Comparison of ENCODE assay signal across 21 cellular contexts in the genomic region with DNA sequence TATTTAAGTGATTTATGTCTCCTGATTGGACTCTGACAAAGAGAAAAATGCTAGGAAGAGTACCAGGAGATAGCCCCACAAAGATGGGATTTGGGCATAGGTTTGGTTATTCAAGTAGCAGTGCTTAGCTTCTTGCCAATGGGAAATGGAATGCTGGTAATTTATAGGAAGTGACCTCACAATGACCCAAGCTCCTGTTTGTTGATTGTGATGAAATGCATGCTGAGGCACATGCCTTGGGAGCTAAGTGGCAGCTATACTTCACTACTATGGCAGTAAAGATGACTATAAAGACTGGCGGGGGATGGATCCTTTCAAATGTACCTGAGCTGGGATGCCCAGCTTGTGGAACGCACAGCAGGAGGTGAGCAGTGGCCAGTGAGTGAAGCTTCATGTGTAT.
A peak's percentile ranks its signal among the peaks of the same experiment; 100 is the strongest.
DNase-seq lines count a peak whose midpoint lies in the region; ATAC-seq and TF ChIP-seq lines count a peak whose summit lies in the region.
"Had no signal": no experiment of that assay in that cellular context is flagged by ENCODE, and none has a peak within 500 bp of the region (broad histone marks: within the 10 kb centered on the region; RNA-seq: fewer than 3 reads in every experiment).

No MANE protein-coding gene starts in this region.

- TF ChIP-seq CTCF in mammary epithelial cell (conservative IDR thresholded peaks at IDR 0.05 in 1 of 2, IDR thresholded peaks at IDR 0.05 in 1 of 2; ENCODE audit: extremely low read depth in 1 of 2, insufficient read depth in 1 of 2, low read depth in 1 of 2, low read length in 2 of 2): no peak
- no peak for TF ChIP-seq CTCF in MCF 10A (IDR thresholded peaks at IDR 0.05; ENCODE audit: unreplicated experiment)
- TF ChIP-seq CTCF in cardiac fibroblast (IDR thresholded peaks at IDR 0.05; ENCODE audit: low read depth, low read length): no peak
- TF ChIP-seq CTCF in foreskin fibroblast (IDR thresholded peaks at IDR 0.05; ENCODE audit: low read depth, low read length): no peak

- H3K27ac ChIP-seq in mammary epithelial cell (ENCODE audit: insufficient read depth, low read depth, low read length): no peak overlapping the region
- H3K27ac ChIP-seq: 22Rv1 had no signal

- CTCF ChIA-PET in mammary epithelial cell (lab: Charles Lee; ENCODE audit: low non-redundant PET) (no interaction called here), MCF 10A (lab: Yijun Ruan, JAX) (interaction anchor here (1.5 kb wide), 1 partner anchor 81 kb away, joined by 6 read pairs; no protein-coding TSS in a partner anchor)

- intact Hi-C loops in mammary epithelial cell (cut with micrococcal nuclease): no loop called here
- intact Hi-C loops in MCF 10A (cut with micrococcal nuclease): no loop called here

- H3K4me3 Mint-ChIP-seq in MCF 10A (ENCODE audit: unreplicated experiment): no peak overlapping the region
- H3K4me3 Mint-ChIP-seq: CD14-positive monocyte, H9 had no signal

- H3K4me1 ChIP-seq in mammary epithelial cell (ENCODE audit: insufficient read depth, low read length): peaks cover 13% of the 10 kb centered on the region

- no peaks in the 10 kb centered on the region for H3K27me3 Mint-ChIP-seq in MCF 10A (ENCODE audit: insufficient read depth, unreplicated experiment)

- peaks cover 6% of the 10 kb centered on the region for H3K4me1 Mint-ChIP-seq in MCF 10A (ENCODE audit: insufficient read depth, unreplicated experiment)
- H3K4me1 Mint-ChIP-seq: CD14-positive monocyte had no signal

- no peaks in the 10 kb centered on the region for H3K9me3 ChIP-seq in mammary epithelial cell (replicated peaks; ENCODE audit: insufficient read depth, low read length)

- DNase-seq in mammary epithelial cell: peak; percentile 46
- no peak for DNase-seq in MCF 10A (ENCODE audit: unreplicated experiment)
- DNase-seq in cardiac fibroblast (ENCODE audit: low read depth in 2 of 2): peak; percentile 6 to 43
- DNase-seq in foreskin fibroblast: peak; percentile 20 to 41
- DNase-seq in glomerular visceral epithelial cell (ENCODE audit: extremely low spot score): no peak
- no peak for DNase-seq in midbrain (lab: John Stamatoyannopoulos, UW)
- DNase-seq: DMS79, H9, KBM-7, MV-4-11, NCI-H1417, NCI-H187 treated with DMSO at 0.1 percent for 48 hours, NCI-H2227 treated with DMSO at 0.1 percent for 48 hours, NCI-H524, NCI-H82, OCI-M1, SHP77 had no signal

- in situ Hi-C loops in mammary epithelial cell (cut with MboI; ENCODE audit: low sequenced_read_pairs in 2 of 2): no loop called here

- WGBS in mammary epithelial cell (ENCODE audit: low coverage, missing lambda C conversion rate): 54% methylated on average over 2 of the region's 2 CpGs

- no peaks in the 10 kb centered on the region for H3K36me3 ChIP-seq in mammary epithelial cell (ENCODE audit: insufficient read depth, low read length)

- dilution Hi-C loops in mammary epithelial cell (cut with HindIII; ENCODE audit: low sequenced_read_pairs): no loop called here

- no peaks in the 10 kb centered on the region for H4K20me1 ChIP-seq in mammary epithelial cell (ENCODE audit: insufficient read depth, low read length)

- H3K4me3 ChIP-seq in mammary epithelial cell (replicated peaks in 1 of 3; ENCODE audit: insufficient read depth in 1 of 3, low read depth in 2 of 3, low read length in 3 of 3) (no peak overlapping the region), cardiac fibroblast (replicated peaks in 1 of 2; ENCODE audit: low read depth in 2 of 2, low read length in 2 of 2) (no peak overlapping the region), foreskin fibroblast (ENCODE audit: low read depth in 1 of 2, low read length in 2 of 2) (no peak overlapping the region)

- no peaks in the 10 kb centered on the region for H3K36me3 Mint-ChIP-seq in MCF 10A (ENCODE audit: insufficient read depth, unreplicated experiment)
- H3K36me3 Mint-ChIP-seq: CD14-positive monocyte had no signal

- no peaks in the 10 kb centered on the region for H3K27me3 ChIP-seq in mammary epithelial cell (ENCODE audit: insufficient read depth, low read length)

- no peaks in the 10 kb centered on the region for H3K79me2 ChIP-seq in mammary epithelial cell (ENCODE audit: insufficient read depth, low read length)

- no peak overlapping the region for H3K27ac Mint-ChIP-seq in MCF 10A (ENCODE audit: low read depth, unreplicated experiment)
- H3K27ac Mint-ChIP-seq: CD14-positive monocyte, H9 had no signal

- POLR2A ChIA-PET in MCF 10A (lab: Yijun Ruan, JAX): no interaction called here

- no peak overlapping the region for H3K9ac ChIP-seq in mammary epithelial cell (ENCODE audit: insufficient read depth, low read length)

- ATAC-seq in HG03135 (IDR thresholded peaks at IDR 0.05; ENCODE audit: unreplicated experiment): no peak
- no peak for ATAC-seq in HG03460 (IDR thresholded peaks at IDR 0.05; ENCODE audit: unreplicated experiment)

- no peaks in the 10 kb centered on the region for H3K9me3 Mint-ChIP-seq in MCF 10A (ENCODE audit: unreplicated experiment)
- H3K9me3 Mint-ChIP-seq: CD14-positive monocyte, H9 had no signal

- no peak overlapping the region for H3K4me2 ChIP-seq in mammary epithelial cell (ENCODE audit: insufficient read depth, low read depth, low read length)

- peak overlapping the region; percentile 68 for H2AFZ ChIP-seq in mammary epithelial cell (ENCODE audit: low read depth, low read length)

- no TSS peak for BruUV-seq in mammary epithelial cell (replicated peaks; lab: Mats Ljungman, UMichigan)
- no TSS peak for BruUV-seq in MCF 10A (replicated peaks; lab: Mats Ljungman, UMichigan)

Comparison
In these comparisons a context has a peak if more than half of its experiments do, and no peak if none do; other contexts are left out.
1. DNase-seq: peak in mammary epithelial cell (single experiment), cardiac fibroblast (2 of 2) and foreskin fibroblast (2 of 2); none in MCF 10A (single experiment), glomerular visceral epithelial cell (single experiment) and midbrain (single experiment).